1 cellular context compared by ENCODE assay signal in genomic region chr6:103819509-103819908, GRCh38.
TF ChIP-seq lines count a peak whose summit lies in the region.

No MANE protein-coding gene starts in this region.

TF ChIP-seq in GM12878, 131 proteins besides CTCF, POLR2A, EP300 and RAD21:
- no peak for TF ChIP-seq ZNF687 (IDR thresholded peaks at IDR 0.05)
- no peak for TF ChIP-seq ZNF622 (IDR thresholded peaks at IDR 0.05)
- no peak for TF ChIP-seq RUNX3 (IDR thresholded peaks at IDR 0.05; ENCODE audit: low read length)
- TF ChIP-seq PRDM15 (CRISPR knock-in tag; IDR thresholded peaks at IDR 0.05), result no peak
- TF ChIP-seq NRF1 (conservative IDR thresholded peaks at IDR 0.05; ENCODE audit: low read depth, low read length), result no peak
- TF ChIP-seq E4F1 (IDR thresholded peaks at IDR 0.05; ENCODE audit: borderline replicate concordance, partially characterized antibody), result no peak
- no peak for TF ChIP-seq POU2F2 (IDR thresholded peaks at IDR 0.05; ENCODE audit: borderline replicate concordance, low read depth, low read length)
- no peak for TF ChIP-seq SMAD1 (IDR thresholded peaks at IDR 0.05; ENCODE audit: low read depth, partially characterized antibody)
- TF ChIP-seq IRF4 (IDR thresholded peaks at IDR 0.05; ENCODE audit: low read depth, low read length), result no peak
- TF ChIP-seq SIN3A (IDR thresholded peaks at IDR 0.05; ENCODE audit: low read depth, low read length), result no peak
- no peak for TF ChIP-seq CUX1 (IDR thresholded peaks at IDR 0.05; ENCODE audit: insufficient replicate concordance, low read depth, low read length)
- no peak for TF ChIP-seq ZNF217 (IDR thresholded peaks at IDR 0.05)
- TF ChIP-seq CBX3 (IDR thresholded peaks at IDR 0.05; ENCODE audit: borderline replicate concordance, low read depth), result no peak
- no peak for TF ChIP-seq MYB (IDR thresholded peaks at IDR 0.05; ENCODE audit: borderline replicate concordance, low read depth, low read length)
- TF ChIP-seq IRF3 (IDR thresholded peaks at IDR 0.05), result no peak
- TF ChIP-seq ATF2 (IDR thresholded peaks at IDR 0.05; ENCODE audit: low read length), result no peak
- no peak for TF ChIP-seq SREBF1 (IDR thresholded peaks at IDR 0.05; ENCODE audit: low read length)
- TF ChIP-seq ESRRA (IDR thresholded peaks at IDR 0.05; ENCODE audit: low read length), result no peak
- TF ChIP-seq RAD51 (IDR thresholded peaks at IDR 0.05), result no peak
